ENCODE assay signal across 1 cellular context in the genomic region with DNA sequence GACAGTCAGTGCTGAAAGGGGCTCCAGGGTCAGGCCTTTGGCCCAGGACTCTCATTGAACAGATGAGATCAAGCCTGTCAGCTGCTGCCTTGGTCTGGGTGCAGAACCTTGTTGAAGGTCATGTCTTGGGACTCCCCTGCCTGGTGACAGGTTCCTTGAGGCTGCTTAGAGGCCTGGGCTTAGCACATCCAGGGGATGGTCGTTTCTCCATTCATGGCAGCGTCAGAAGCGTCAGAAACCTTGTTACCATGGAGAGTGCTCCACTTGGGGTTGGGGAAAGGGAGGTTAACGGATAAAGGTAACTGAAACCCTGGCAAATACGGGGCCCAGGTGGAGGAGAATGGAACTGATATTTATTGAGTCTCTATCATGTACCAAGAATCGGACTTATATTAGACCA.
TF ChIP-seq lines count a peak whose summit lies in the region.

No MANE protein-coding gene starts in this region.

TF ChIP-seq in GM23338, 12 proteins besides CTCF, POLR2A, EP300 and RAD21 (continued from another document):
- TF ChIP-seq, protein P1, sequence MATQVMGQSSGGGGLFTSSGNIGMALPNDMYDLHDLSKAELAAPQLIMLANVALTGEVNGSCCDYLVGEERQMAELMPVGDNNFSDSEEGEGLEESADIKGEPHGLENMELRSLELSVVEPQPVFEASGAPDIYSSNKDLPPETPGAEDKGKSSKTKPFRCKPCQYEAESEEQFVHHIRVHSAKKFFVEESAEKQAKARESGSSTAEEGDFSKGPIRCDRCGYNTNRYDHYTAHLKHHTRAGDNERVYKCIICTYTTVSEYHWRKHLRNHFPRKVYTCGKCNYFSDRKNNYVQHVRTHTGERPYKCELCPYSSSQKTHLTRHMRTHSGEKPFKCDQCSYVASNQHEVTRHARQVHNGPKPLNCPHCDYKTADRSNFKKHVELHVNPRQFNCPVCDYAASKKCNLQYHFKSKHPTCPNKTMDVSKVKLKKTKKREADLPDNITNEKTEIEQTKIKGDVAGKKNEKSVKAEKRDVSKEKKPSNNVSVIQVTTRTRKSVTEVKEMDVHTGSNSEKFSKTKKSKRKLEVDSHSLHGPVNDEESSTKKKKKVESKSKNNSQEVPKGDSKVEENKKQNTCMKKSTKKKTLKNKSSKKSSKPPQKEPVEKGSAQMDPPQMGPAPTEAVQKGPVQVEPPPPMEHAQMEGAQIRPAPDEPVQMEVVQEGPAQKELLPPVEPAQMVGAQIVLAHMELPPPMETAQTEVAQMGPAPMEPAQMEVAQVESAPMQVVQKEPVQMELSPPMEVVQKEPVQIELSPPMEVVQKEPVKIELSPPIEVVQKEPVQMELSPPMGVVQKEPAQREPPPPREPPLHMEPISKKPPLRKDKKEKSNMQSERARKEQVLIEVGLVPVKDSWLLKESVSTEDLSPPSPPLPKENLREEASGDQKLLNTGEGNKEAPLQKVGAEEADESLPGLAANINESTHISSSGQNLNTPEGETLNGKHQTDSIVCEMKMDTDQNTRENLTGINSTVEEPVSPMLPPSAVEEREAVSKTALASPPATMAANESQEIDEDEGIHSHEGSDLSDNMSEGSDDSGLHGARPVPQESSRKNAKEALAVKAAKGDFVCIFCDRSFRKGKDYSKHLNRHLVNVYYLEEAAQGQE (IDR thresholded peaks at IDR 0.05; ENCODE audit: unreplicated experiment), result no peak
- TF ChIP-seq EZH2 (IDR thresholded peaks at IDR 0.05; ENCODE audit: low read depth, unreplicated experiment), result no peak
- no peak for TF ChIP-seq JUNB (IDR thresholded peaks at IDR 0.05; ENCODE audit: unreplicated experiment)
- TF ChIP-seq EZH2phosphoT487 (IDR thresholded peaks at IDR 0.05; ENCODE audit: unreplicated experiment), result no peak
- TF ChIP-seq, protein P2, sequence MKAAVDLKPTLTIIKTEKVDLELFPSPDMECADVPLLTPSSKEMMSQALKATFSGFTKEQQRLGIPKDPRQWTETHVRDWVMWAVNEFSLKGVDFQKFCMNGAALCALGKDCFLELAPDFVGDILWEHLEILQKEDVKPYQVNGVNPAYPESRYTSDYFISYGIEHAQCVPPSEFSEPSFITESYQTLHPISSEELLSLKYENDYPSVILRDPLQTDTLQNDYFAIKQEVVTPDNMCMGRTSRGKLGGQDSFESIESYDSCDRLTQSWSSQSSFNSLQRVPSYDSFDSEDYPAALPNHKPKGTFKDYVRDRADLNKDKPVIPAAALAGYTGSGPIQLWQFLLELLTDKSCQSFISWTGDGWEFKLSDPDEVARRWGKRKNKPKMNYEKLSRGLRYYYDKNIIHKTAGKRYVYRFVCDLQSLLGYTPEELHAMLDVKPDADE (IDR thresholded peaks at IDR 0.05), result no peak
- TF ChIP-seq CREB1 (CRISPR knock-in tag; IDR thresholded peaks at IDR 0.05; ENCODE audit: low read depth), result no peak
- TF ChIP-seq POLR2AphosphoS5 (IDR thresholded peaks at IDR 0.05; ENCODE audit: low read depth), result no peak
- no peak for TF ChIP-seq ZNF331 (CRISPR knock-in tag; IDR thresholded peaks at IDR 0.05; ENCODE audit: low read depth)
TF ChIP-seq in GM23338: peak in this region for 0.
